ENCODE assay signal across 9 cellular contexts in genomic region chr14:65334765-65335411, GRCh38.
A peak's percentile ranks its signal among the peaks of the same experiment; 100 is the strongest.
DNase-seq lines count a peak whose midpoint lies in the region; TF ChIP-seq lines count a peak whose summit lies in the region.
"Had no signal": no experiment of that assay in that cellular context is flagged by ENCODE, and none has a peak within 500 bp of the region (broad histone marks: within the 10 kb centered on the region; RNA-seq: fewer than 3 reads in every experiment).

No MANE protein-coding gene starts in this region.

- H3K4me3 ChIP-seq in Caco-2 (ENCODE audit: low read depth, low read length) = no peak overlapping the region
- H3K4me3 ChIP-seq in mesendoderm (ENCODE audit: low read length) = no peak overlapping the region

- no peak overlapping the region for H4K5ac ChIP-seq in mesendoderm (ENCODE audit: low read length)

- H3K27ac ChIP-seq in mesendoderm (ENCODE audit: low read depth, low read length) = no peak overlapping the region

- no CpG with 5 or more reads among the region's 8 CpGs for WGBS in mesendoderm (ENCODE audit: extremely low coverage, insufficient coverage, low lambda C conversion rate)

- H3K36me3 ChIP-seq in Caco-2 (ENCODE audit: control insufficient read depth, insufficient read depth, low read length) = no peaks in the 10 kb centered on the region
- H3K36me3 ChIP-seq in mesendoderm (ENCODE audit: control insufficient read depth, insufficient read depth, low read length) = no peaks in the 10 kb centered on the region

- H2BK15ac ChIP-seq in mesendoderm (replicated peaks; ENCODE audit: low read depth) = no peak overlapping the region

- H3K4me1 ChIP-seq in Caco-2 (peaks cover 96% of the 10 kb centered on the region), mesendoderm (ENCODE audit: control insufficient read depth, low read depth, low read length) (peaks cover 11% of the 10 kb centered on the region)

- H4K8ac ChIP-seq in mesendoderm (ENCODE audit: low read depth, low read length) = no peak overlapping the region

- peak overlapping the region; percentile 44 for H3K18ac ChIP-seq in mesendoderm (ENCODE audit: low read length)

- DNase-seq in Caco-2 (peak; percentile 82 to 88), HCEC 1CT (peak; percentile 57), mesendoderm (peak; percentile 29), NCI-H2107 treated with DMSO at 0.1 percent for 48 hours (lab: John Stamatoyannopoulos, UW; ENCODE audit: unreplicated experiment) (no peak), amygdala (lab: John Stamatoyannopoulos, UW) (no peak), hippocampal formation (lab: John Stamatoyannopoulos, UW) (no peak), dermis blood vessel endothelial cell (no peak)
- DNase-seq in activated T-helper 2 cell treated with anti-CD3 and anti-CD28 coated beads, Interferon-gamma antibody, Interleukin-2, Interleukin-4, amounts not matched to agents 10 μg/mL and 5 μg/mL and 100 μg/mL, durations not matched to agents 14 hours and 24 hours and 36 hours (ENCODE audit: low spot score) = no peak
- DNase-seq: activated T-cell treated with anti-CD3 and anti-CD28 coated beads, Interleukin-2, amount 50 U/mL, for 48 hours had no signal

- no peak overlapping the region for H2BK120ac ChIP-seq in mesendoderm (ENCODE audit: low read depth, low read length)

- peak overlapping the region; percentile 96 for H3K27ac Mint-ChIP-seq in Caco-2 (ENCODE audit: unreplicated experiment)
- H3K27ac Mint-ChIP-seq in activated T-helper 2 cell treated with anti-CD3 and anti-CD28 coated beads, Interferon-gamma antibody, Interleukin-2, Interleukin-4, amounts not matched to agents 10 μg/mL and 5 μg/mL and 100 μg/mL, durations not matched to agents 14 hours and 24 hours and 36 hours = peak overlapping the region; percentile 57

- H3K4me2 ChIP-seq in mesendoderm (ENCODE audit: low read length) = no peak overlapping the region

- no peaks in the 10 kb centered on the region for H3K9me3 Mint-ChIP-seq in Caco-2 (ENCODE audit: unreplicated experiment)
- H3K9me3 Mint-ChIP-seq in activated T-helper 2 cell treated with anti-CD3 and anti-CD28 coated beads, Interferon-gamma antibody, Interleukin-2, Interleukin-4, amounts not matched to agents 10 μg/mL and 5 μg/mL and 100 μg/mL, durations not matched to agents 14 hours and 24 hours and 36 hours = no peaks in the 10 kb centered on the region

- H3K36me3 Mint-ChIP-seq in Caco-2 (ENCODE audit: insufficient read depth, unreplicated experiment) = peaks cover 16% of the 10 kb centered on the region
- H3K36me3 Mint-ChIP-seq in activated T-helper 2 cell treated with anti-CD3 and anti-CD28 coated beads, Interferon-gamma antibody, Interleukin-2, Interleukin-4, amounts not matched to agents 10 μg/mL and 5 μg/mL and 100 μg/mL, durations not matched to agents 14 hours and 24 hours and 36 hours (ENCODE audit: low read depth) = peaks cover 11% of the 10 kb centered on the region

- H3K27me3 Mint-ChIP-seq in Caco-2 (ENCODE audit: insufficient read depth, unreplicated experiment) = no peaks in the 10 kb centered on the region
- H3K27me3 Mint-ChIP-seq in activated T-helper 2 cell treated with anti-CD3 and anti-CD28 coated beads, Interferon-gamma antibody, Interleukin-2, Interleukin-4, amounts not matched to agents 10 μg/mL and 5 μg/mL and 100 μg/mL, durations not matched to agents 14 hours and 24 hours and 36 hours (ENCODE audit: low read depth) = no peaks in the 10 kb centered on the region

- TF ChIP-seq CTCF in Caco-2 (IDR thresholded peaks at IDR 0.05; ENCODE audit: insufficient read depth in 1 of 2, low read depth in 1 of 2, low read length in 1 of 2, severe bottlenecking in 1 of 2, unreplicated experiment in 1 of 2) = no peak

- intact Hi-C loops in Caco-2 (cut with micrococcal nuclease; ENCODE audit: unreplicated experiment) = loop anchor here (1.0 to 2.0 kb wide), 5 partner anchors 26 to 108 kb away; no protein-coding TSS in a partner anchor
- intact Hi-C loops in activated T-helper 2 cell treated with anti-CD3 and anti-CD28 coated beads, Interferon-gamma antibody, Interleukin-2, Interleukin-4, amounts not matched to agents 10 μg/mL and 5 μg/mL and 100 μg/mL, durations not matched to agents 14 hours and 24 hours and 36 hours (cut with micrococcal nuclease) = no loop called here

- no peak overlapping the region for H3K23ac ChIP-seq in mesendoderm (ENCODE audit: low read length)

- no TSS peak for BruUV-seq in Caco-2 (replicated peaks; lab: Mats Ljungman, UMichigan)

- H2BK5ac ChIP-seq in mesendoderm (ENCODE audit: low read length) = no peak overlapping the region

- H3K79me2 ChIP-seq in mesendoderm (ENCODE audit: control insufficient read depth, insufficient read depth, low read length) = no peaks in the 10 kb centered on the region

- H3K9me3 ChIP-seq in Caco-2 = no peaks in the 10 kb centered on the region

- H3K4me1 Mint-ChIP-seq in Caco-2 (ENCODE audit: low read depth, unreplicated experiment) = peaks cover 48% of the 10 kb centered on the region
- H3K4me1 Mint-ChIP-seq in activated T-helper 2 cell treated with anti-CD3 and anti-CD28 coated beads, Interferon-gamma antibody, Interleukin-2, Interleukin-4, amounts not matched to agents 10 μg/mL and 5 μg/mL and 100 μg/mL, durations not matched to agents 14 hours and 24 hours and 36 hours (ENCODE audit: low read depth) = peaks cover 54% of the 10 kb centered on the region

- H2AK5ac ChIP-seq in mesendoderm (ENCODE audit: low read length) = no peak overlapping the region

- no peaks in the 10 kb centered on the region for H3K79me1 ChIP-seq in mesendoderm (ENCODE audit: low read length)

- H3K4me3 Mint-ChIP-seq in Caco-2 (ENCODE audit: unreplicated experiment) = peak overlapping the region; percentile 63
- no peak overlapping the region for H3K4me3 Mint-ChIP-seq in activated T-helper 2 cell treated with anti-CD3 and anti-CD28 coated beads, Interferon-gamma antibody, Interleukin-2, Interleukin-4, amounts not matched to agents 10 μg/mL and 5 μg/mL and 100 μg/mL, durations not matched to agents 14 hours and 24 hours and 36 hours (ENCODE audit: low read depth)

- CTCF ChIA-PET in Caco-2 (lab: Charles Lee) = interaction anchor here (0.6 to 2.5 kb wide), 4 partner anchors 25 to 108 kb away, joined by 3 to 10 read pairs (median 4); partner anchors contain the start of gene FUT8

- H3K9ac ChIP-seq in mesendoderm (ENCODE audit: low read length) = no peak overlapping the region

- H3K27me3 ChIP-seq in Caco-2 (replicated peaks; ENCODE audit: control insufficient read depth, insufficient read depth, low read length) (no peaks in the 10 kb centered on the region), mesendoderm (ENCODE audit: insufficient read depth, low read length, poor library complexity) (peaks cover 5% of the 10 kb centered on the region)

- peak overlapping the region; percentile 17 for H3K56ac ChIP-seq in mesendoderm (ENCODE audit: low read length)

- peak overlapping the region; percentile 57 for H3K4ac ChIP-seq in mesendoderm (ENCODE audit: low read depth, low read length)

- POLR2A ChIA-PET in Caco-2 (lab: Charles Lee) = interaction anchor here (0.6 to 1.3 kb wide), 3 partner anchors 77 to 232 kb away, joined by 3 to 5 read pairs (median 4); partner anchors contain the start of gene MAX

Comparison
In these comparisons a context has a peak if more than half of its experiments do, and no peak if none do; other contexts are left out.
1. DNase-seq: peak in Caco-2 (2 of 2), HCEC 1CT (single experiment) and mesendoderm (single experiment); none in activated T-helper 2 cell treated with anti-CD3 and anti-CD28 coated beads, Interferon-gamma antibody, Interleukin-2, Interleukin-4, amounts not matched to agents 10 μg/mL and 5 μg/mL and 100 μg/mL, durations not matched to agents 14 hours and 24 hours and 36 hours (single experiment), NCI-H2107 treated with DMSO at 0.1 percent for 48 hours (single experiment), amygdala (0 of 56), hippocampal formation (0 of 2) and dermis blood vessel endothelial cell (single experiment).